11 cellular contexts compared by ENCODE assay signal in genomic region chr2:30584116-30584515, GRCh38.
DNase-seq lines count a peak whose midpoint lies in the region; ATAC-seq and TF ChIP-seq lines count a peak whose summit lies in the region.
"Had no signal": no experiment of that assay in that cellular context is flagged by ENCODE, and none has a peak within 500 bp of the region (broad histone marks: within the 10 kb centered on the region; RNA-seq: fewer than 3 reads in every experiment).

No MANE protein-coding gene starts in this region.

- intact Hi-C loops in tibial artery (cut with DNase I; ENCODE audit: low total_unique reads), result loop anchor here (10.0 kb wide), 1 partner anchor 111 kb away; no protein-coding TSS in a partner anchor

- H3K27me3 ChIP-seq in cardiac muscle cell, result no peaks in the 10 kb centered on the region
- no peaks in the 10 kb centered on the region for H3K27me3 ChIP-seq in right atrium auricular region
- no peaks in the 10 kb centered on the region for H3K27me3 ChIP-seq in tibial artery

- TF ChIP-seq CTCF in cardiac muscle cell (IDR thresholded peaks at IDR 0.05; ENCODE audit: low read depth, low read length), result no peak
- TF ChIP-seq CTCF in right atrium auricular region (IDR thresholded peaks at IDR 0.05), result no peak
- TF ChIP-seq CTCF in tibial artery (IDR thresholded peaks at IDR 0.05), result no peak

- DNase-seq in cardiac muscle cell (ENCODE audit: low read depth in 1 of 2, low spot score in 1 of 2), result no peak
- DNase-seq in right atrium auricular region (ENCODE audit: low spot score), result no peak
- peak; percentile 31 for DNase-seq in RPMI8226
- DNase-seq in tibial artery, result no peak
- DNase-seq in left lobe of liver (ENCODE audit: low spot score), result no peak
- no peak for DNase-seq in occipital lobe (lab: John Stamatoyannopoulos, UW)
- DNase-seq in EL, result no peak
- DNase-seq: activated T-cell treated with anti-CD3 and anti-CD28 coated beads, Interleukin-2, amount 50 U/mL, for 24 hours; nucleus accumbens; stimulated activated CD4-positive, alpha-beta T cell treated with anti-CD3 and anti-CD28 coated beads, Interleukin-4, amount 100 ng/mL, for 1 hour had no signal

- H3K4me1 ChIP-seq in cardiac muscle cell (ENCODE audit: low read depth) (peaks cover 23% of the 10 kb centered on the region), right atrium auricular region (peaks cover 0 to 31% of the 10 kb centered on the region in 2 donors), tibial artery (peaks cover 0 to 63% (median 29%) of the 10 kb centered on the region in 4 donors)

- H3K36me3 ChIP-seq in cardiac muscle cell (peaks cover 3% of the 10 kb centered on the region), right atrium auricular region (no peaks in the 10 kb centered on the region), tibial artery (no peaks in the 10 kb centered on the region)

- ATAC-seq in HG03095 (IDR thresholded peaks at IDR 0.05; ENCODE audit: unreplicated experiment) (peak; percentile 87), left lobe of liver (no peak)

- H3K4me3 ChIP-seq in cardiac muscle cell, result no peak overlapping the region
- H3K4me3 ChIP-seq in right atrium auricular region, result no peak overlapping the region
- no peak overlapping the region for H3K4me3 ChIP-seq in tibial artery

- H3K9me3 ChIP-seq in cardiac muscle cell (ENCODE audit: low read depth) (no peaks in the 10 kb centered on the region), right atrium auricular region (no peaks in the 10 kb centered on the region), tibial artery (no peaks in the 10 kb centered on the region)

- H3K27ac ChIP-seq in cardiac muscle cell (peak overlapping the region; percentile 72), right atrium auricular region (peak overlapping the region in 1 of 2 donors; percentile 7), tibial artery (peak overlapping the region; percentile 51 to 62)
